In the genomic region with DNA sequence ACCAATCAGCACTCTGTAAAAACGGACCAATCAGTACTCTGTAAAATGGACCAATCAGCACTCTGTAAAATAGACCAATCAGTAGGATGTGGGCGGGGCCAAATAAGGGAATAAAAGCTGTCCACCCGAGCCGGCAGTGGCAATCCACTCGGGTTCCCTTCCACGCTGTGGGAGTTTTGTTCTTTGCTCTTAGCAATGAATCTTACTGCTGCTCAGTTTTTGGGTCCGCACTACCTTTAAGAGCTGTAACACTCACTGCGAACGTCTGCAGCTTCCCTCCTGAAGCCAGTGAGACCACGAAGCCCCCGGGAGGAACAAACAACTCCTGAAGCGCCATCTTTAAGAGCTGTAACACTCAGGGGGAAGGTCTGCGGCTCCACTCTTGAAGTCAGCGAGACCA, we compare ENCODE assay signal across 6 cellular contexts.
"Had no signal": no experiment of that assay in that cellular context is flagged by ENCODE, and none has a peak within 500 bp of the region (broad histone marks: within the 10 kb centered on the region; RNA-seq: fewer than 3 reads in every experiment).

No MANE protein-coding gene starts in this region.

- DNase-seq: GDM1, GF-D8 had no signal

- FAIRE-seq: G401.6, GM12878, GM12892, GM18507 had no signal

- H3K4me3 ChIP-seq: GM12878 had no signal

- ATAC-seq: GM12878 had no signal
